ENCODE assay signal across 21 cellular contexts in genomic region chr18:27668126-27668525, GRCh38.
"Had no signal": no experiment of that assay in that cellular context is flagged by ENCODE, and none has a peak within 500 bp of the region (broad histone marks: within the 10 kb centered on the region; RNA-seq: fewer than 3 reads in every experiment).

No MANE protein-coding gene starts in this region.

- H3K27ac Mint-ChIP-seq: activated B cell treated with CpG ODN at 0.5 μM for 24 hours; activated CD4-positive, alpha-beta memory T cell treated with anti-CD3 and anti-CD28 coated beads for 36 hours; activated naive CD8-positive, alpha-beta T cell; nephron; stimulated activated naive CD8-positive, alpha-beta T cell treated with anti-CD3 and anti-CD28 coated beads, Interleukin-15, Interleukin-2, amounts not matched to agents 100 ng/mL and 50 ng/mL, for 24 hours; T-cell had no signal

- H3K4me1 ChIP-seq: prostate gland had no signal

- H3K4me3 Mint-ChIP-seq: activated B cell treated with CpG ODN at 0.5 μM for 24 hours; activated CD4-positive, alpha-beta memory T cell treated with anti-CD3 and anti-CD28 coated beads for 36 hours; activated naive CD8-positive, alpha-beta T cell; nephron; stimulated activated naive CD8-positive, alpha-beta T cell treated with anti-CD3 and anti-CD28 coated beads, Interleukin-15, Interleukin-2, amounts not matched to agents 100 ng/mL and 50 ng/mL, for 24 hours; T-cell had no signal

- H3K4me3 ChIP-seq: coronary artery, lung, prostate gland, skin epidermis had no signal

- H3K36me3 ChIP-seq: brain microvascular endothelial cell, prostate gland had no signal

- H3K9me3 Mint-ChIP-seq: nephron; stimulated activated naive CD8-positive, alpha-beta T cell treated with anti-CD3 and anti-CD28 coated beads, Interleukin-15, Interleukin-2, amounts not matched to agents 100 ng/mL and 50 ng/mL, for 24 hours had no signal

- H3K27me3 ChIP-seq: brain microvascular endothelial cell had no signal

- DNase-seq: activated B cell treated with CpG ODN at 0.5 μM for 24 hours; activated CD4-positive, alpha-beta memory T cell treated with anti-CD3 and anti-CD28 coated beads for 36 hours; activated CD4-positive, alpha-beta T cell treated with anti-CD3 and anti-CD28 coated beads for 4 hours; brain microvascular endothelial cell; central memory CD4-positive, alpha-beta T cell; erythroblast; midbrain; occipital lobe; right cardiac atrium; stimulated activated CD4-positive, alpha-beta T cell treated with anti-CD3 and anti-CD28 coated beads, Interleukin-15, amount 100 ng/mL, for 24 hours; stimulated activated CD4-positive, alpha-beta T cell treated with anti-CD3 and anti-CD28 coated beads, Interleukin-2, amount 100 ng/mL, for 48 hours; T-cell; trophoblast cell had no signal

- ATAC-seq: left lobe of liver, right cardiac atrium, T-cell had no signal

- H3K27me3 Mint-ChIP-seq: activated B cell treated with CpG ODN at 0.5 μM for 24 hours; activated CD4-positive, alpha-beta memory T cell treated with anti-CD3 and anti-CD28 coated beads for 36 hours; activated naive CD8-positive, alpha-beta T cell; stimulated activated naive CD8-positive, alpha-beta T cell treated with anti-CD3 and anti-CD28 coated beads, Interleukin-15, Interleukin-2, amounts not matched to agents 100 ng/mL and 50 ng/mL, for 24 hours; T-cell had no signal

- H3K36me3 Mint-ChIP-seq: activated CD4-positive, alpha-beta memory T cell treated with anti-CD3 and anti-CD28 coated beads for 36 hours; activated naive CD8-positive, alpha-beta T cell; T-cell had no signal

- H3K27ac ChIP-seq: brain microvascular endothelial cell, coronary artery, prostate gland, skin epidermis had no signal

- H3K9me3 ChIP-seq: prostate gland had no signal

- H3K4me1 Mint-ChIP-seq: activated B cell treated with CpG ODN at 0.5 μM for 24 hours, T-cell had no signal
